8 cellular contexts compared by ENCODE assay signal in the genomic region with DNA sequence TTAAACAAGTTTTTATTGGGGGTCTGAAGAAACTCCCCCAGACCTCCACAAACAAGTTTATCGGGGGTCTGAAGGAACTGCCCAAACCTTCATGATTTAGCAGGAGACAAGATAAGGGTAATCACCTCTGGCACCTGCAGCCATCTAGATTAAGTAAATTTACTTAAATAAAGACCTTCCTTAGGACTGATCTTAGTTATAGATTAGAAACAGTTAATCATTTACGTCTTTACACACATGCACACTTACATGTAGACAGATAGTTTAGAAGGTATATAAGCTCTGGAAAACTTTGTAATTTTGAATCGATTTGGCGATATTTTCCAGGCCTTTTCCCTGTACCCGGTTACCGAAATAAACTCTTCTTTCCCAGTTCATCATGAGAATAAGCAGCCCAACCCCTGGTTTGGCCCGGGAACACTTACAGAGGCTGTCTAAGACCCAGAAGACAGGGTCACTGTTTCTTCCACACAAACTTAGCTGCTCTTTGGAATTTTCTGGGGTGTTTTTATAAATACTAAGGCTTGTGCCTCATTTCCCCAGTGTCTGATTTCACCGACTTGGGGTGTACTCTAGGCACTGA. TPM values are rescaled to one million over a fixed set of nuclear protein-coding genes. Genes with fewer than 3 reads are reported as not detected.
DNase-seq lines count a peak whose midpoint lies in the region; ATAC-seq and TF ChIP-seq lines count a peak whose summit lies in the region.

No MANE protein-coding gene starts in this region.

- 38% methylated on average over 8 of the region's 8 CpGs for WGBS in mammary epithelial cell (ENCODE audit: low coverage, missing lambda C conversion rate)
- WGBS in lung, 2 donors: 66 to 71% methylated on average over 8 of the region's 8 CpGs
- 64 to 70% methylated on average over 8 of the region's 8 CpGs for WGBS in upper lobe of left lung, 2 donors

- ATAC-seq in lung (ENCODE audit: insufficient read depth, low FRiP score) (no peak), upper lobe of left lung (ENCODE audit: low FRiP score in 2 of 2) (no peak), HG03442 (IDR thresholded peaks at IDR 0.05; ENCODE audit: unreplicated experiment) (no peak), GM19397 (IDR thresholded peaks at IDR 0.05; ENCODE audit: unreplicated experiment) (no peak), HG03565 (IDR thresholded peaks at IDR 0.05; ENCODE audit: unreplicated experiment) (no peak)

- peaks cover 15% of the 10 kb centered on the region for H3K9me3 Mint-ChIP-seq in activated naive CD4-positive, alpha-beta T cell treated with anti-CD3 and anti-CD28 coated beads, Interleukin-2, amount 10 ng/mL, durations not matched to agents 7 days and 5 days

- DNase-seq in activated naive CD4-positive, alpha-beta T cell treated with anti-CD3 and anti-CD28 coated beads, Interleukin-2, amount 10 ng/mL, durations not matched to agents 7 days and 5 days: no peak
- no peak for DNase-seq in activated naive CD4-positive, alpha-beta T cell (lab: John Stamatoyannopoulos, UW)
- DNase-seq in mammary epithelial cell (no peak), lung (ENCODE audit: low spot score) (no peak), upper lobe of left lung (no peak)

- in situ Hi-C loops in mammary epithelial cell (cut with MboI; ENCODE audit: low sequenced_read_pairs in 2 of 2): no loop called here

- H3K27me3 ChIP-seq in mammary epithelial cell (ENCODE audit: insufficient read depth, low read length) (no peaks in the 10 kb centered on the region), lung (ENCODE audit: control insufficient read depth, insufficient read depth) (no peaks in the 10 kb centered on the region), upper lobe of left lung (no peaks in the 10 kb centered on the region)

- H3K9me3 ChIP-seq in mammary epithelial cell (replicated peaks; ENCODE audit: insufficient read depth, low read length) (peaks cover 2% of the 10 kb centered on the region), lung (ENCODE audit: control insufficient read depth in 2 of 2, insufficient read depth in 1 of 2, low read length in 1 of 2) (peaks cover 3 to 6% of the 10 kb centered on the region in 2 donors), upper lobe of left lung (peaks cover 0 to 16% (median 13%) of the 10 kb centered on the region in 4 donors)

- H3K36me3 ChIP-seq in mammary epithelial cell (ENCODE audit: insufficient read depth, low read length) (no peaks in the 10 kb centered on the region), lung (ENCODE audit: control insufficient read depth in 2 of 2, insufficient read depth in 2 of 2, low read length in 2 of 2) (no peaks in the 10 kb centered on the region), upper lobe of left lung (no peaks in the 10 kb centered on the region)

- peak overlapping the region; percentile 98 for H2AFZ ChIP-seq in mammary epithelial cell (ENCODE audit: low read depth, low read length)

- H3K27me3 Mint-ChIP-seq in activated naive CD4-positive, alpha-beta T cell treated with anti-CD3 and anti-CD28 coated beads, Interleukin-2, amount 10 ng/mL, durations not matched to agents 7 days and 5 days: peaks cover 13% of the 10 kb centered on the region

- H3K4me1 ChIP-seq in mammary epithelial cell (ENCODE audit: insufficient read depth, low read length) (peaks cover 10% of the 10 kb centered on the region), lung (ENCODE audit: control insufficient read depth in 2 of 2, insufficient read depth in 2 of 2, low read length in 2 of 2) (peaks cover 0 to 2% of the 10 kb centered on the region in 2 donors), upper lobe of left lung (peaks cover 5 to 16% (median 9%) of the 10 kb centered on the region in 4 donors)

- peaks cover 28% of the 10 kb centered on the region for H3K79me2 ChIP-seq in mammary epithelial cell (ENCODE audit: insufficient read depth, low read length)

- no peak for TF ChIP-seq CTCF in mammary epithelial cell (conservative IDR thresholded peaks at IDR 0.05 in 1 of 2, IDR thresholded peaks at IDR 0.05 in 1 of 2; ENCODE audit: extremely low read depth in 1 of 2, insufficient read depth in 1 of 2, low read depth in 1 of 2, low read length in 2 of 2)
- TF ChIP-seq CTCF in lung (IDR thresholded peaks at IDR 0.05; ENCODE audit: control extremely low read depth, extremely low read depth): no peak
- TF ChIP-seq CTCF in upper lobe of left lung (IDR thresholded peaks at IDR 0.05): no peak

- H3K36me3 Mint-ChIP-seq in activated naive CD4-positive, alpha-beta T cell treated with anti-CD3 and anti-CD28 coated beads, Interleukin-2, amount 10 ng/mL, durations not matched to agents 7 days and 5 days: peaks cover 18% of the 10 kb centered on the region

- dilution Hi-C loops in mammary epithelial cell (cut with HindIII; ENCODE audit: low sequenced_read_pairs): no loop called here

- peaks cover 36% of the 10 kb centered on the region for H3K4me1 Mint-ChIP-seq in activated naive CD4-positive, alpha-beta T cell treated with anti-CD3 and anti-CD28 coated beads, Interleukin-2, amount 10 ng/mL, durations not matched to agents 7 days and 5 days

- TF ChIP-seq EP300 in upper lobe of left lung (IDR thresholded peaks at IDR 0.05): no peak

- BruUV-seq in mammary epithelial cell (replicated peaks; lab: Mats Ljungman, UMichigan): TSS peak; percentile 91

- H3K4me3 ChIP-seq in mammary epithelial cell (replicated peaks in 1 of 3; ENCODE audit: insufficient read depth in 1 of 3, low read depth in 2 of 3, low read length in 3 of 3): peak overlapping the region; percentile 52 to 84 (median 61)
- peak overlapping the region; percentile 37 for H3K4me3 ChIP-seq in lung
- H3K4me3 ChIP-seq in upper lobe of left lung: peak overlapping the region in 3 of 4 donors; percentile 54 to 62 (median 54)

- intact Hi-C loops in mammary epithelial cell (cut with micrococcal nuclease): no loop called here

- CTCF ChIA-PET in activated naive CD4-positive, alpha-beta T cell treated with anti-CD3 and anti-CD28 coated beads, Interleukin-2, amount 10 ng/mL, durations not matched to agents 7 days and 5 days (lab: Charles Lee): interaction anchor here (1.0 to 2.1 kb wide), 2 partner anchors 17 to 157 kb away, joined by 4 to 11 read pairs; no protein-coding TSS in a partner anchor
- CTCF ChIA-PET in mammary epithelial cell (lab: Charles Lee; ENCODE audit: low non-redundant PET): no interaction called here

- peak overlapping the region; percentile 89 for H3K4me2 ChIP-seq in mammary epithelial cell (ENCODE audit: insufficient read depth, low read depth, low read length)

- H3K27ac ChIP-seq in mammary epithelial cell (ENCODE audit: insufficient read depth, low read depth, low read length) (peak overlapping the region; percentile 61), lung (ENCODE audit: low read depth in 1 of 2, low read length in 1 of 2) (peak overlapping the region; percentile 82 to 89), upper lobe of left lung (peak overlapping the region; percentile 64 to 82 (median 78))

- H3K9ac ChIP-seq in mammary epithelial cell (ENCODE audit: insufficient read depth, low read length): peak overlapping the region; percentile 61

- H3K27ac Mint-ChIP-seq in activated naive CD4-positive, alpha-beta T cell treated with anti-CD3 and anti-CD28 coated beads, Interleukin-2, amount 10 ng/mL, durations not matched to agents 7 days and 5 days: peak overlapping the region; percentile 88

- peak overlapping the region; percentile 86 for H3K4me3 Mint-ChIP-seq in activated naive CD4-positive, alpha-beta T cell treated with anti-CD3 and anti-CD28 coated beads, Interleukin-2, amount 10 ng/mL, durations not matched to agents 7 days and 5 days

- peak in 1 of 4 donors; percentile 18 for TF ChIP-seq POLR2A in upper lobe of left lung (IDR thresholded peaks at IDR 0.05)

- H4K20me1 ChIP-seq in mammary epithelial cell (ENCODE audit: insufficient read depth, low read length): no peaks in the 10 kb centered on the region

RNA-seq across cellular contexts. Expression of gene SKA1, which starts 0.6 kb away (rescaled TPM):
- total RNA-seq in mammary epithelial cell: 10 to 100 TPM in 1 of 2 donors, under 1 TPM in 1; 0.83 to 18.2 TPM
- polyA plus RNA-seq in mammary epithelial cell: 11.2 TPM
- 12.9 TPM for polyA minus RNA-seq in mammary epithelial cell
- total RNA-seq in lung: 1 to 10 TPM in 1 of 2 donors, under 1 TPM in 1; 0.49 to 1.3 TPM
- polyA plus RNA-seq in lung: under 1 TPM; 0.52 to 0.57 TPM
- total RNA-seq in upper lobe of left lung: 1 to 10 TPM in 2 of 6 donors, under 1 TPM in 2, not detected in 2; 0.46 to 2.5 (median 1.1) TPM
